ENCODE assay signal across 18 cellular contexts in the genomic region with DNA sequence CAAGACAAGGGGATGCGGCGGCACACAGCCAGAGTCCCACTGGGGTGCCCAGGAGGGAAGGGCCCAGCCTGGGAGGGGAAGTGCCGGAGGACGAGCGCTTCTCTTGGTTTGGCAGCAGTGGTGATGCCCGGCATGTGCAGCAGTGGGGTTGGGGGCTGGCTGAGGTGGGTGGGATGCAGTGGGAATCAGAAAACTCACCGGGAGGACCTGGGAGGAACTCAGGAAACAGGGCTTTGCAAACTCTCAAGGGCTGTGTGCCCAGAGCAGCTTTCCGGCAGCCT. TPM values are rescaled to one million over a fixed set of nuclear protein-coding genes. Genes with fewer than 3 reads are reported as not detected.
DNase-seq lines count a peak whose midpoint lies in the region; ATAC-seq and FAIRE-seq lines count a peak whose summit lies in the region.
"Had no signal": no experiment of that assay in that cellular context is flagged by ENCODE, and none has a peak within 500 bp of the region (broad histone marks: within the 10 kb centered on the region; RNA-seq: fewer than 3 reads in every experiment).

No MANE protein-coding gene starts in this region.

- no peak overlapping the region for H3K4ac ChIP-seq in mesenchymal stem cell (ENCODE audit: low read depth in 1 of 2, low read length in 2 of 2)

- H3K9me3 Mint-ChIP-seq in stimulated activated naive CD8-positive, alpha-beta T cell treated with anti-CD3 and anti-CD28 coated beads, Interleukin-15, Interleukin-2, amounts not matched to agents 100 ng/mL and 50 ng/mL, for 24 hours = no peaks in the 10 kb centered on the region
- H3K9me3 Mint-ChIP-seq in stimulated activated naive CD8-positive, alpha-beta T cell treated with anti-CD3 and anti-CD28 coated beads, Interleukin-15, amount 100 ng/mL, for 72 hours = no peaks in the 10 kb centered on the region
- H3K9me3 Mint-ChIP-seq in activated CD4-positive, alpha-beta memory T cell treated with anti-CD3 and anti-CD28 coated beads, Interleukin-2, amount 10 ng/mL, durations not matched to agents 7 days and 5 days = no peaks in the 10 kb centered on the region
- no peaks in the 10 kb centered on the region for H3K9me3 Mint-ChIP-seq in immature natural killer cell
- H3K9me3 Mint-ChIP-seq: endodermal cell had no signal

- DNase-seq in stimulated activated naive CD8-positive, alpha-beta T cell treated with anti-CD3 and anti-CD28 coated beads, Interleukin-15, amount 100 ng/mL, for 72 hours = no peak
- no peak for DNase-seq in activated CD4-positive, alpha-beta memory T cell treated with anti-CD3 and anti-CD28 coated beads, Interleukin-2, amount 10 ng/mL, durations not matched to agents 7 days and 5 days
- no peak for DNase-seq in immature natural killer cell
- DNase-seq in NCI-H1930 (lab: John Stamatoyannopoulos, UW) = no peak
- DNase-seq in mesenchymal stem cell = no peak
- DNase-seq in GM19239 (ENCODE audit: insufficient read length, low spot score) = no peak
- no peak for DNase-seq in central memory CD4-positive, alpha-beta T cell
- DNase-seq: Calu3; endodermal cell; GOT3; left ventricle myocardium inferior; NCI-H2107; NCI-H526; occipital lobe; retina; stimulated activated CD4-positive, alpha-beta T cell treated with anti-CD3 and anti-CD28 coated beads, Interleukin-15, amount 100 ng/mL, for 24 hours; thyroid gland had no signal

- no peak overlapping the region for H3K4me2 ChIP-seq in mesenchymal stem cell (ENCODE audit: low read length, poor library complexity, severe bottlenecking)

- no peak overlapping the region for H2AFZ ChIP-seq in mesenchymal stem cell (ENCODE audit: low read depth, low read length)

- H3K79me1 ChIP-seq in mesenchymal stem cell (replicated peaks; ENCODE audit: low read length, poor library complexity, severe bottlenecking) = peaks cover 12% of the 10 kb centered on the region

- peak overlapping the region; percentile 94 for H3K4me3 Mint-ChIP-seq in stimulated activated naive CD8-positive, alpha-beta T cell treated with anti-CD3 and anti-CD28 coated beads, Interleukin-15, Interleukin-2, amounts not matched to agents 100 ng/mL and 50 ng/mL, for 24 hours
- H3K4me3 Mint-ChIP-seq in stimulated activated naive CD8-positive, alpha-beta T cell treated with anti-CD3 and anti-CD28 coated beads, Interleukin-15, amount 100 ng/mL, for 72 hours = peak overlapping the region in 1 of 2 donors; percentile 90
- H3K4me3 Mint-ChIP-seq in activated CD4-positive, alpha-beta memory T cell treated with anti-CD3 and anti-CD28 coated beads, Interleukin-2, amount 10 ng/mL, durations not matched to agents 7 days and 5 days = no peak overlapping the region
- peak overlapping the region in 3 of 5 donors; percentile 41 to 47 (median 44) for H3K4me3 Mint-ChIP-seq in immature natural killer cell
- H3K4me3 Mint-ChIP-seq: endodermal cell had no signal

- no peak overlapping the region for H3K27ac ChIP-seq in mesenchymal stem cell (ENCODE audit: low read length, poor library complexity, severe bottlenecking)
- H3K27ac ChIP-seq: thyroid gland had no signal

- no peak for ATAC-seq in stimulated activated naive CD8-positive, alpha-beta T cell treated with anti-CD3 and anti-CD28 coated beads, Interleukin-15, amount 100 ng/mL, for 72 hours

- H3K4me1 ChIP-seq in mesenchymal stem cell (ENCODE audit: control insufficient read depth, insufficient read depth, low read depth, low read length) = peaks cover 27% of the 10 kb centered on the region

- peaks cover 60% of the 10 kb centered on the region for H3K4me1 Mint-ChIP-seq in stimulated activated naive CD8-positive, alpha-beta T cell treated with anti-CD3 and anti-CD28 coated beads, Interleukin-15, Interleukin-2, amounts not matched to agents 100 ng/mL and 50 ng/mL, for 24 hours (ENCODE audit: low read depth)
- H3K4me1 Mint-ChIP-seq in stimulated activated naive CD8-positive, alpha-beta T cell treated with anti-CD3 and anti-CD28 coated beads, Interleukin-15, amount 100 ng/mL, for 72 hours = peaks cover 83% of the 10 kb centered on the region
- peaks cover 53% of the 10 kb centered on the region for H3K4me1 Mint-ChIP-seq in activated CD4-positive, alpha-beta memory T cell treated with anti-CD3 and anti-CD28 coated beads, Interleukin-2, amount 10 ng/mL, durations not matched to agents 7 days and 5 days
- peaks cover 39 to 41% of the 10 kb centered on the region in 2 donors for H3K4me1 Mint-ChIP-seq in immature natural killer cell
- H3K4me1 Mint-ChIP-seq: endodermal cell had no signal

- CTCF ChIA-PET in activated CD4-positive, alpha-beta memory T cell treated with anti-CD3 and anti-CD28 coated beads, Interleukin-2, amount 10 ng/mL, durations not matched to agents 7 days and 5 days (lab: Charles Lee) = no interaction called here

- H3K14ac ChIP-seq in mesenchymal stem cell (ENCODE audit: low read length in 2 of 2) = no peak overlapping the region

- no peaks in the 10 kb centered on the region for H3K27me3 Mint-ChIP-seq in stimulated activated naive CD8-positive, alpha-beta T cell treated with anti-CD3 and anti-CD28 coated beads, Interleukin-15, Interleukin-2, amounts not matched to agents 100 ng/mL and 50 ng/mL, for 24 hours
- no peaks in the 10 kb centered on the region for H3K27me3 Mint-ChIP-seq in stimulated activated naive CD8-positive, alpha-beta T cell treated with anti-CD3 and anti-CD28 coated beads, Interleukin-15, amount 100 ng/mL, for 72 hours
- H3K27me3 Mint-ChIP-seq in activated CD4-positive, alpha-beta memory T cell treated with anti-CD3 and anti-CD28 coated beads, Interleukin-2, amount 10 ng/mL, durations not matched to agents 7 days and 5 days = no peaks in the 10 kb centered on the region
- H3K27me3 Mint-ChIP-seq in immature natural killer cell (ENCODE audit: low read depth in 3 of 3) = peaks cover 4 to 8% (median 6%) of the 10 kb centered on the region in 3 donors

- no peak overlapping the region for H2BK5ac ChIP-seq in mesenchymal stem cell (ENCODE audit: low read depth, low read length, poor library complexity, severe bottlenecking)

- H3K18ac ChIP-seq in mesenchymal stem cell (ENCODE audit: low read depth in 1 of 2, low read length in 2 of 2) = no peak overlapping the region

- POLR2A ChIA-PET in activated CD4-positive, alpha-beta memory T cell treated with anti-CD3 and anti-CD28 coated beads, Interleukin-2, amount 10 ng/mL, durations not matched to agents 7 days and 5 days (lab: Charles Lee) = interaction anchor here (1.2 to 11.9 kb wide), 4 partner anchors 11 to 61 kb away, joined by 3 to 275 read pairs (median 180); partner anchors contain the start of genes NUDT22, STIP1 and TRPT1

- no peak overlapping the region for H3K27ac Mint-ChIP-seq in stimulated activated naive CD8-positive, alpha-beta T cell treated with anti-CD3 and anti-CD28 coated beads, Interleukin-15, Interleukin-2, amounts not matched to agents 100 ng/mL and 50 ng/mL, for 24 hours
- H3K27ac Mint-ChIP-seq in stimulated activated naive CD8-positive, alpha-beta T cell treated with anti-CD3 and anti-CD28 coated beads, Interleukin-15, amount 100 ng/mL, for 72 hours = peak overlapping the region in 1 of 2 donors; percentile 87
- peak overlapping the region; percentile 96 for H3K27ac Mint-ChIP-seq in activated CD4-positive, alpha-beta memory T cell treated with anti-CD3 and anti-CD28 coated beads, Interleukin-2, amount 10 ng/mL, durations not matched to agents 7 days and 5 days
- peak overlapping the region; percentile 20 to 96 (median 60) for H3K27ac Mint-ChIP-seq in immature natural killer cell

- no peak overlapping the region for H2BK120ac ChIP-seq in mesenchymal stem cell (ENCODE audit: low read depth, low read length)

- H3K36me3 ChIP-seq in mesenchymal stem cell (ENCODE audit: control insufficient read depth in 1 of 2, insufficient read depth in 2 of 2, low read depth in 1 of 2, low read length in 2 of 2) = peaks cover 27 to 55% of the 10 kb centered on the region in 2 experiments
- H3K36me3 ChIP-seq: thyroid gland had no signal

- WGBS in mesenchymal stem cell = 93% methylated on average over 8 of the region's 8 CpGs

- no peaks in the 10 kb centered on the region for H3K27me3 ChIP-seq in mesenchymal stem cell (ENCODE audit: control insufficient read depth in 1 of 2, insufficient read depth in 1 of 2, low read length in 2 of 2)
- H3K27me3 ChIP-seq: thyroid gland had no signal

- H2BK15ac ChIP-seq in mesenchymal stem cell (ENCODE audit: low read depth, poor library complexity, severe bottlenecking) = no peak overlapping the region

- no peak overlapping the region for H3K4me3 ChIP-seq in mesenchymal stem cell (ENCODE audit: insufficient read depth in 1 of 2, low read depth in 1 of 2, low read length in 2 of 2)
- H3K4me3 ChIP-seq: left ventricle myocardium inferior, thyroid gland had no signal

- H2AK5ac ChIP-seq in mesenchymal stem cell (ENCODE audit: low read length, severe bottlenecking) = no peak overlapping the region

- H4K91ac ChIP-seq in mesenchymal stem cell (ENCODE audit: low read length) = no peak overlapping the region

- H3K23ac ChIP-seq in mesenchymal stem cell (ENCODE audit: low read length in 2 of 2) = no peak overlapping the region

- peaks cover 69% of the 10 kb centered on the region for H3K36me3 Mint-ChIP-seq in stimulated activated naive CD8-positive, alpha-beta T cell treated with anti-CD3 and anti-CD28 coated beads, Interleukin-15, Interleukin-2, amounts not matched to agents 100 ng/mL and 50 ng/mL, for 24 hours (ENCODE audit: low read depth)
- H3K36me3 Mint-ChIP-seq in activated CD4-positive, alpha-beta memory T cell treated with anti-CD3 and anti-CD28 coated beads, Interleukin-2, amount 10 ng/mL, durations not matched to agents 7 days and 5 days (ENCODE audit: low read depth) = peaks cover 74% of the 10 kb centered on the region
- peaks cover 11 to 14% (median 11%) of the 10 kb centered on the region in 3 donors for H3K36me3 Mint-ChIP-seq in immature natural killer cell

- FAIRE-seq in GM19239 (lab: Jason Lieb, UNC) = no peak

- H2BK12ac ChIP-seq in mesenchymal stem cell (ENCODE audit: low read length in 2 of 2) = no peak overlapping the region

- H4K8ac ChIP-seq in mesenchymal stem cell (ENCODE audit: low read length) = no peak overlapping the region

- H3K9me3 ChIP-seq in mesenchymal stem cell (ENCODE audit: control insufficient read depth, low read length) = no peaks in the 10 kb centered on the region
- H3K9me3 ChIP-seq: left ventricle myocardium inferior, thyroid gland had no signal

- H3K9ac ChIP-seq in mesenchymal stem cell (ENCODE audit: low read length) = no peak overlapping the region

RNA-seq across cellular contexts. Expression of gene FERMT3, which starts 3.0 kb away (rescaled TPM):
- total RNA-seq in activated CD4-positive, alpha-beta memory T cell treated with anti-CD3 and anti-CD28 coated beads, Interleukin-2, amount 10 ng/mL, durations not matched to agents 7 days and 5 days = 100 to 1,000 TPM; 195 to 199 TPM
- polyA plus RNA-seq in immature natural killer cell = 100 to 1,000 TPM; 181 to 297 (median 236) TPM
- polyA plus RNA-seq in mesenchymal stem cell (2013, experiment 1 of 2) = 0.79 TPM
- polyA plus RNA-seq in mesenchymal stem cell (2013, experiment 2 of 2) = 0.73 TPM

RNA-seq across cellular contexts. Expression of gene TRPT1, which starts 16.5 kb away (rescaled TPM):
- 10 to 100 TPM; 34.7 to 35.3 TPM for total RNA-seq in activated CD4-positive, alpha-beta memory T cell treated with anti-CD3 and anti-CD28 coated beads, Interleukin-2, amount 10 ng/mL, durations not matched to agents 7 days and 5 days
- polyA plus RNA-seq in immature natural killer cell = 10 to 100 TPM; 42.2 to 51.0 (median 43.8) TPM
- 59.3 TPM for polyA plus RNA-seq in mesenchymal stem cell (2013, experiment 1 of 2)
- polyA plus RNA-seq in mesenchymal stem cell (2013, experiment 2 of 2) = 55.7 TPM

RNA-seq across cellular contexts. Expression of gene NUDT22, which starts 16.6 kb away (rescaled TPM):
- total RNA-seq in activated CD4-positive, alpha-beta memory T cell treated with anti-CD3 and anti-CD28 coated beads, Interleukin-2, amount 10 ng/mL, durations not matched to agents 7 days and 5 days = 10 to 100 TPM; 84.8 to 90.6 TPM
- 10 to 100 TPM; 64.9 to 95.4 (median 74.9) TPM for polyA plus RNA-seq in immature natural killer cell
- 81.2 TPM for polyA plus RNA-seq in mesenchymal stem cell (2013, experiment 1 of 2)
- 80.4 TPM for polyA plus RNA-seq in mesenchymal stem cell (2013, experiment 2 of 2)

RNA-seq across cellular contexts. Expression of gene DNAJC4, which starts 20.8 kb away (rescaled TPM):
- 10 to 100 TPM; 40.8 to 42.0 TPM for total RNA-seq in activated CD4-positive, alpha-beta memory T cell treated with anti-CD3 and anti-CD28 coated beads, Interleukin-2, amount 10 ng/mL, durations not matched to agents 7 days and 5 days
- polyA plus RNA-seq in immature natural killer cell = 10 to 100 TPM; 25.2 to 32.6 (median 26.7) TPM
- polyA plus RNA-seq in mesenchymal stem cell (2013, experiment 1 of 2) = 38.5 TPM
- 36.7 TPM for polyA plus RNA-seq in mesenchymal stem cell (2013, experiment 2 of 2)

RNA-seq across cellular contexts. Expression of gene STIP1, which starts 23.5 kb away (rescaled TPM):
- total RNA-seq in activated CD4-positive, alpha-beta memory T cell treated with anti-CD3 and anti-CD28 coated beads, Interleukin-2, amount 10 ng/mL, durations not matched to agents 7 days and 5 days = 100 to 1,000 TPM; 258 to 269 TPM
- 100 to 1,000 TPM in 1 of 3 donors, 10 to 100 TPM in 2; 51.3 to 113 (median 57.3) TPM for polyA plus RNA-seq in immature natural killer cell
- 111 TPM for polyA plus RNA-seq in mesenchymal stem cell (2013, experiment 1 of 2)
- polyA plus RNA-seq in mesenchymal stem cell (2013, experiment 2 of 2) = 110 TPM
